Comparison of ENCODE assay signal across 10 cellular contexts in the genomic region with DNA sequence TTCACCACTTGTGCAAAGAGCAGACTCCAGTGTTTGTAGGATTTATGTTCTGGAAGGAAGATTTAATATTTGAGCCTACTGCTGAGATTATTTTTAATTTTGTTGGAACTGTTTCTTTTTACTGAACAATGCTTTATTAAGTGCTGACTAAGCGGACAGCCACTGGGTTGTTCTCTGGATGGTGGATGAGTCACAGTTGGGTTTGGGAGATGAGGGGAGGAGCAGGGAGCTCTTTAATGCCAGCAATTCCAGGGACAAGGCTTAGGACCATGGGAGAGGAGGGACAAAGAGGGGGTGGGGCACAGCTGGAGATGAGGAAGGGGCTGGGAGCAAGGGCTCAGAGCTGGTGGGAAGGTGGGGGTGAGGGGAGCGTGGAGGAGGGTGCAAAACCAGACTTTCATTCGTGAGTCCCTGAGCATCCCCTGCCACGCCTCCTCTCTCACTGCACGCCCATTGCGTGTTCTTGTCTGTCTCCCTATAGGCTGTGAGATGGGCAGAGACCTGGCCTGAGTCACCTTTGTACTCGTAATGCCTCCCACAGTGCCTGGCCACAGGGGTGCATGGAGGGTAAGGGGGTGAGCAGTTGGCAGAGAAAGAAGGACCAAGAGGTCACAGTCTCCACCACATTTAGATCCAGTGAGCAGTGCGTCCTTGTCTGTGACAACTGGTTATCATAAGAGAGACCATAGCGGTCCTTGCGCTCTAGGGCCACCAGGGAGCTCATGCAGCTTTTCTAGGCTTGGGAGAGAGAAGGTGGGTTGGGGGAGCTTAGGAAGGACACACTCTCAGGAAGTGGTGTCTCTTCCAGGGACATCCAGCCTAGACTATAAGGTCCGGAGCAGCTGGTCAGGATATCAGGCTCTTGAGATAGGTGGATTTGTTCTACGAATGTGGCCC. TPM values are rescaled to one million over a fixed set of nuclear protein-coding genes. Genes with fewer than 3 reads are reported as not detected.
DNase-seq lines count a peak whose midpoint lies in the region; ATAC-seq, FAIRE-seq and TF ChIP-seq lines count a peak whose summit lies in the region.
"Had no signal": no experiment of that assay in that cellular context is flagged by ENCODE, and none has a peak within 500 bp of the region (broad histone marks: within the 10 kb centered on the region; RNA-seq: fewer than 3 reads in every experiment).

No MANE protein-coding gene starts in this region.

- peaks cover under 1 to 4% of the 10 kb centered on the region in 2 experiments; a peak in 2 of 4 replicates for H3K36me3 ChIP-seq in HCT116 (ENCODE audit: control insufficient read depth in 1 of 2, insufficient read depth in 2 of 2, low read length in 2 of 2)
- H3K36me3 ChIP-seq in astrocyte (ENCODE audit: insufficient read depth, low read length), result peaks cover 4% of the 10 kb centered on the region
- peaks cover 2% of the 10 kb centered on the region for H3K36me3 ChIP-seq in left ventricle myocardium inferior
- H3K36me3 ChIP-seq in skeletal muscle tissue (ENCODE audit: control insufficient read depth in 3 of 3, insufficient read depth in 3 of 3, low read length in 3 of 3), result no peaks in the 10 kb centered on the region

- no peak for TF ChIP-seq RAD21 in HCT116 (IDR thresholded peaks at IDR 0.05; ENCODE audit: low read depth)

- no TSS peak for BruUV-seq in HCT116 (replicated peaks; lab: Mats Ljungman, UMichigan)

- no peaks in the 10 kb centered on the region for H3K79me2 ChIP-seq in HCT116 (ENCODE audit: insufficient read depth, low read length)
- no peaks in the 10 kb centered on the region for H3K79me2 ChIP-seq in astrocyte (ENCODE audit: insufficient read depth, low read length)

- FAIRE-seq in astrocyte (lab: Jason Lieb, UNC), result no peak
- FAIRE-seq: GM12891 had no signal

- RAD21 ChIA-PET in HCT116 (lab: Charles Lee; ENCODE audit: low non-redundant PET in 1 of 2, low total read pairs in 2 of 2, uncharacterized antibody in 2 of 2, unreplicated experiment in 2 of 2), result interaction anchor here in 1 of 2 experiments (0.7 kb wide), 1 partner anchor 102 kb away, joined by 3 read pairs; the partner anchor contains the start of gene TMEM198

- H3K9me2 ChIP-seq in HCT116 (ENCODE audit: insufficient read depth), result no peaks in the 10 kb centered on the region

- peak overlapping the region; percentile 30 for H3K27ac Mint-ChIP-seq in astrocyte (ENCODE audit: unreplicated experiment)

- H4K20me1 ChIP-seq in HCT116 (ENCODE audit: insufficient read depth) (no peaks in the 10 kb centered on the region), astrocyte (ENCODE audit: insufficient read depth, low read length) (no peaks in the 10 kb centered on the region)

- H3K9me3 ChIP-seq in HCT116 (ENCODE audit: control insufficient read depth in 1 of 2, insufficient read depth in 1 of 2, low read depth in 1 of 2, low read length in 2 of 2) (no peaks in the 10 kb centered on the region), astrocyte (ENCODE audit: insufficient read depth, low read depth, low read length) (no peaks in the 10 kb centered on the region), left ventricle myocardium inferior (replicated peaks) (no peaks in the 10 kb centered on the region), skeletal muscle tissue (ENCODE audit: control insufficient read depth in 3 of 3, low read length in 3 of 3) (no peaks in the 10 kb centered on the region)

- TF ChIP-seq CTCF in HCT116 (IDR thresholded peaks at IDR 0.05 in 2 of 3, conservative IDR thresholded peaks at IDR 0.05 in 1 of 3; ENCODE audit: borderline replicate concordance in 1 of 3, insufficient read depth in 1 of 3, low read depth in 2 of 3, low read length in 2 of 3), result peak in 2 of 3 experiments; percentile 23; a peak in 2 of 6 replicates
- no peak for TF ChIP-seq CTCF in astrocyte (IDR thresholded peaks at IDR 0.05; ENCODE audit: insufficient read depth, low read depth, low read length)
- TF ChIP-seq CTCF in left ventricle myocardium inferior (IDR thresholded peaks at IDR 0.05; ENCODE audit: borderline replicate concordance), result no peak

- TF ChIP-seq POLR2A in HCT116 (IDR thresholded peaks at IDR 0.05; ENCODE audit: borderline replicate concordance, extremely low read depth, insufficient read depth, insufficient read length), result no peak

- CTCF ChIA-PET in HCT116 (lab: Charles Lee), result interaction anchor here (0.6 to 1.6 kb wide), 5 partner anchors 11 to 116 kb away, joined by 3 to 7 read pairs (median 5); no protein-coding TSS in a partner anchor

- peak; percentile 65 for DNase-seq in HCT116 (ENCODE audit: low read depth, low spot score)
- DNase-seq in astrocyte (ENCODE audit: low read depth), result peak; percentile 77
- no peak for DNase-seq in left ventricle myocardium inferior
- DNase-seq in stimulated activated CD4-positive, alpha-beta T cell treated with anti-CD3 and anti-CD28 coated beads, Interleukin-2, amount 100 ng/mL, for 24 hours, result no peak
- no peak for DNase-seq in mucosa of gallbladder (ENCODE audit: low spot score)
- DNase-seq: H7 had no signal

- POLR2A ChIA-PET in HCT116 (lab: Charles Lee), result interaction anchor here (0.8 to 2.2 kb wide), 3 partner anchors 16 to 43 kb away, joined by 4 to 10 read pairs (median 4); no protein-coding TSS in a partner anchor

- peak; percentile 81 for ATAC-seq in HCT116
- ATAC-seq in GM21737 (IDR thresholded peaks at IDR 0.05; ENCODE audit: unreplicated experiment), result no peak
- ATAC-seq in HG02623 (IDR thresholded peaks at IDR 0.05; ENCODE audit: unreplicated experiment), result no peak

- H3K27ac ChIP-seq in HCT116 (ENCODE audit: low read depth, low read length) (peak overlapping the region; percentile 50), astrocyte (ENCODE audit: low read depth, low read length) (peak overlapping the region; percentile 47), left ventricle myocardium inferior (replicated peaks) (peak overlapping the region; percentile 97), skeletal muscle tissue (ENCODE audit: low read depth, low read length) (peak overlapping the region; percentile 83)

- peak overlapping the region; percentile 3 for H3K4me3 Mint-ChIP-seq in astrocyte (ENCODE audit: unreplicated experiment)

- H3K4me3 ChIP-seq in HCT116 (replicated peaks in 1 of 2; ENCODE audit: low read depth in 1 of 2, low read length in 2 of 2) (peak overlapping the region in 1 of 2 experiments; percentile 33; a peak in 2 of 4 replicates), astrocyte (ENCODE audit: insufficient read depth, low read depth, low read length) (no peak overlapping the region), left ventricle myocardium inferior (no peak overlapping the region), skeletal muscle tissue (ENCODE audit: low read length in 3 of 3) (peak overlapping the region in 1 of 3 donors; percentile 23)

- peaks cover 24 to 56% of the 10 kb centered on the region in 2 experiments for H3K4me1 ChIP-seq in HCT116 (ENCODE audit: control insufficient read depth in 1 of 2, insufficient read depth in 2 of 2, low read length in 2 of 2)
- H3K4me1 ChIP-seq in astrocyte (ENCODE audit: insufficient read depth, low read length), result peaks cover 22% of the 10 kb centered on the region
- H3K4me1 ChIP-seq in left ventricle myocardium inferior, result peaks cover 54% of the 10 kb centered on the region
- peaks cover 33 to 45% (median 37%) of the 10 kb centered on the region in 3 donors for H3K4me1 ChIP-seq in skeletal muscle tissue (ENCODE audit: control insufficient read depth in 3 of 3, insufficient read depth in 3 of 3, low read length in 3 of 3)

- no peaks in the 10 kb centered on the region for H3K36me3 Mint-ChIP-seq in astrocyte (ENCODE audit: low read depth, unreplicated experiment)

- intact Hi-C loops in HCT116 (cut with micrococcal nuclease) (loop anchor here (10.0 kb wide), 1 partner anchor 241 kb away; no protein-coding TSS in a partner anchor), left ventricle myocardium inferior (cut with micrococcal nuclease) (no loop called here)

- no peaks in the 10 kb centered on the region for H3K9me3 Mint-ChIP-seq in astrocyte (ENCODE audit: unreplicated experiment)

- H3K27me3 Mint-ChIP-seq in astrocyte (ENCODE audit: low read depth, unreplicated experiment), result no peaks in the 10 kb centered on the region

- peaks cover 15% of the 10 kb centered on the region for H3K4me1 Mint-ChIP-seq in astrocyte (ENCODE audit: low read depth, unreplicated experiment)

- H3K27me3 ChIP-seq in HCT116 (ENCODE audit: insufficient read depth, low read length), result no peaks in the 10 kb centered on the region
- no peaks in the 10 kb centered on the region for H3K27me3 ChIP-seq in astrocyte (ENCODE audit: insufficient read depth, low read length)
- peaks cover 16% of the 10 kb centered on the region for H3K27me3 ChIP-seq in left ventricle myocardium inferior (ENCODE audit: low read depth)
- no peaks in the 10 kb centered on the region for H3K27me3 ChIP-seq in skeletal muscle tissue (ENCODE audit: control insufficient read depth in 3 of 3, insufficient read depth in 3 of 3, low read length in 3 of 3)

- H3K4me2 ChIP-seq in HCT116 (ENCODE audit: low read length) (peak overlapping the region; percentile 68), astrocyte (ENCODE audit: low read length) (peak overlapping the region; percentile 65)

- H3K9ac ChIP-seq in HCT116 (ENCODE audit: low read length) (peak overlapping the region; percentile 26), astrocyte (ENCODE audit: low read length) (no peak overlapping the region), skeletal muscle tissue (ENCODE audit: low read depth in 1 of 3, low read length in 3 of 3) (peak overlapping the region in 1 of 3 donors; percentile 74)

- H2AFZ ChIP-seq in HCT116 (ENCODE audit: low read depth, low read length, poor library complexity, severe bottlenecking) (no peak overlapping the region), astrocyte (ENCODE audit: low read depth, low read length) (no peak overlapping the region)

TF ChIP-seq in HCT116, 20 proteins besides CTCF, POLR2A, EP300 and RAD21 (continues in another document):
- peak; percentile 31; the same call in 1 of the 2 replicates for TF ChIP-seq SIN3A (IDR thresholded peaks at IDR 0.05; ENCODE audit: low read depth)
- peak; percentile 32 for TF ChIP-seq YY1 (IDR thresholded peaks at IDR 0.05; ENCODE audit: extremely low read depth, insufficient replicate concordance, low read depth, low read length)
- TF ChIP-seq FOSL1 (IDR thresholded peaks at IDR 0.05; ENCODE audit: low read depth), result peak; percentile 77
- TF ChIP-seq EZH2phosphoT487 (IDR thresholded peaks at IDR 0.05; ENCODE audit: borderline replicate concordance), result no peak
- TF ChIP-seq JUND (IDR thresholded peaks at IDR 0.05), result peak; percentile 71
- no peak for TF ChIP-seq ZFX (IDR thresholded peaks at IDR 0.05)
- TF ChIP-seq ELF1 (IDR thresholded peaks at IDR 0.05; ENCODE audit: borderline replicate concordance, low read depth), result no peak
- no peak for TF ChIP-seq POLR2AphosphoS5 (IDR thresholded peaks at IDR 0.05; ENCODE audit: low read depth, low read length)

RNA-seq across cellular contexts. Expression of gene SLC4A3, which starts 18.4 kb away (rescaled TPM):
- 23.0 TPM for total RNA-seq in HCT116 (2021; ENCODE audit: unreplicated experiment)
- polyA plus RNA-seq in HCT116 (2012), result 17.1 and 17.3 TPM in 2 replicates
- 10.9 and 11.2 TPM in 2 replicates for total RNA-seq in astrocyte
- total RNA-seq in left ventricle myocardium inferior, result 426 TPM
- 2.1 TPM for total RNA-seq in skeletal muscle tissue
- total RNA-seq in mucosa of gallbladder, result 7.3 TPM

RNA-seq across cellular contexts. Expression of gene STK11IP, which starts 48.2 kb away (rescaled TPM):
- total RNA-seq in HCT116 (2021; ENCODE audit: unreplicated experiment), result 45.0 TPM
- 31.1 and 34.8 TPM in 2 replicates for polyA plus RNA-seq in HCT116 (2012)
- 24.9 TPM in 2 replicates for total RNA-seq in astrocyte
- total RNA-seq in left ventricle myocardium inferior, result 15.9 TPM
- 8.9 TPM for total RNA-seq in skeletal muscle tissue
- 44.4 TPM for total RNA-seq in mucosa of gallbladder

Comparison
In these comparisons a context has a peak if more than half of its experiments do, and no peak if none do; other contexts are left out.
1. DNase-seq: peak in HCT116 (single experiment) and astrocyte (single experiment); none in left ventricle myocardium inferior (single experiment), stimulated activated CD4-positive, alpha-beta T cell treated with anti-CD3 and anti-CD28 coated beads, Interleukin-2, amount 100 ng/mL, for 24 hours (0 of 2) and mucosa of gallbladder (single experiment).
2. H3K27ac ChIP-seq: peak in every context shown above with its lines; median percentile 97 in left ventricle myocardium inferior; 83 in skeletal muscle tissue; 50 in HCT116; 47 in astrocyte.
3. CTCF ChIP-seq: peak in HCT116 (2 of 3); none in astrocyte (single experiment) and left ventricle myocardium inferior (single experiment).
4. RNA of gene SLC4A3, which starts 18.4 kb away (total RNA-seq): 426 TPM in left ventricle myocardium inferior (single experiment); 23.0 TPM in HCT116 (single experiment), 10.9 to 11.2 TPM in astrocyte, 7.3 TPM in mucosa of gallbladder (single experiment) and 2.1 TPM in skeletal muscle tissue (single experiment); every median in the first group is over 10 times any median in the second.